18 cellular contexts compared by ENCODE assay signal in genomic region chr14:30607156-30607780, GRCh38. TPM values are rescaled to one million over a fixed set of nuclear protein-coding genes. Genes with fewer than 3 reads are reported as not detected.
DNase-seq lines count a peak whose midpoint lies in the region; ATAC-seq, FAIRE-seq and TF ChIP-seq lines count a peak whose summit lies in the region.
"Had no signal": no experiment of that assay in that cellular context is flagged by ENCODE, and none has a peak within 500 bp of the region (broad histone marks: within the 10 kb centered on the region; RNA-seq: fewer than 3 reads in every experiment).

No MANE protein-coding gene starts in this region.

- POLR2A ChIA-PET in activated naive CD8-positive, alpha-beta T cell treated with anti-CD3 and anti-CD28 coated beads, Interleukin-2, amount 10 ng/mL, durations not matched to agents 7 days and 5 days (lab: Charles Lee): no interaction called here

- no peaks in the 10 kb centered on the region for H3K27me3 Mint-ChIP-seq in activated naive CD8-positive, alpha-beta T cell treated with anti-CD3 and anti-CD28 coated beads, Interleukin-2, amount 10 ng/mL, durations not matched to agents 7 days and 5 days
- H3K27me3 Mint-ChIP-seq in activated naive CD8-positive, alpha-beta T cell treated with anti-CD3 and anti-CD28 coated beads for 36 hours: no peaks in the 10 kb centered on the region
- H3K27me3 Mint-ChIP-seq: CD4-positive, alpha-beta T cell had no signal

- H3K4me3 Mint-ChIP-seq in activated naive CD8-positive, alpha-beta T cell treated with anti-CD3 and anti-CD28 coated beads, Interleukin-2, amount 10 ng/mL, durations not matched to agents 7 days and 5 days: no peak overlapping the region
- no peak overlapping the region for H3K4me3 Mint-ChIP-seq in activated naive CD8-positive, alpha-beta T cell treated with anti-CD3 and anti-CD28 coated beads for 36 hours
- H3K4me3 Mint-ChIP-seq in stimulated activated effector memory CD8-positive, alpha-beta T cell treated with anti-CD3 and anti-CD28 coated beads, Interleukin-12 subunit alpha, Interleukin-12 subunit beta, amount 100 ng/mL, for 72 hours: no peak overlapping the region
- H3K4me3 Mint-ChIP-seq: CD4-positive, alpha-beta T cell; endodermal cell had no signal

- peak; percentile 55 for FAIRE-seq in frontal cortex (lab: Jason Lieb, UNC)
- FAIRE-seq: A549 had no signal

- H3K9me3 Mint-ChIP-seq in activated naive CD8-positive, alpha-beta T cell treated with anti-CD3 and anti-CD28 coated beads, Interleukin-2, amount 10 ng/mL, durations not matched to agents 7 days and 5 days: no peaks in the 10 kb centered on the region
- H3K9me3 Mint-ChIP-seq in activated naive CD8-positive, alpha-beta T cell treated with anti-CD3 and anti-CD28 coated beads for 36 hours: no peaks in the 10 kb centered on the region
- no peaks in the 10 kb centered on the region for H3K9me3 Mint-ChIP-seq in stimulated activated effector memory CD8-positive, alpha-beta T cell treated with anti-CD3 and anti-CD28 coated beads, Interleukin-12 subunit alpha, Interleukin-12 subunit beta, amount 100 ng/mL, for 72 hours
- H3K9me3 Mint-ChIP-seq: CD4-positive, alpha-beta T cell; endodermal cell had no signal

- H3K27ac Mint-ChIP-seq in activated naive CD8-positive, alpha-beta T cell treated with anti-CD3 and anti-CD28 coated beads, Interleukin-2, amount 10 ng/mL, durations not matched to agents 7 days and 5 days: no peak overlapping the region
- no peak overlapping the region for H3K27ac Mint-ChIP-seq in activated naive CD8-positive, alpha-beta T cell treated with anti-CD3 and anti-CD28 coated beads for 36 hours
- no peak overlapping the region for H3K27ac Mint-ChIP-seq in stimulated activated effector memory CD8-positive, alpha-beta T cell treated with anti-CD3 and anti-CD28 coated beads, Interleukin-12 subunit alpha, Interleukin-12 subunit beta, amount 100 ng/mL, for 72 hours
- H3K27ac Mint-ChIP-seq: CD4-positive, alpha-beta T cell; endodermal cell had no signal

- TF ChIP-seq CTCF in spleen (IDR thresholded peaks at IDR 0.05 in 8 of 11, conservative IDR thresholded peaks at IDR 0.05 in 3 of 11): no peak

- intact Hi-C loops in spleen (cut with DNase I; ENCODE audit: low total_unique reads): no loop called here

- H3K4me1 Mint-ChIP-seq in activated naive CD8-positive, alpha-beta T cell treated with anti-CD3 and anti-CD28 coated beads, Interleukin-2, amount 10 ng/mL, durations not matched to agents 7 days and 5 days: no peaks in the 10 kb centered on the region
- peaks cover 3% of the 10 kb centered on the region for H3K4me1 Mint-ChIP-seq in activated naive CD8-positive, alpha-beta T cell treated with anti-CD3 and anti-CD28 coated beads for 36 hours
- no peaks in the 10 kb centered on the region for H3K4me1 Mint-ChIP-seq in stimulated activated effector memory CD8-positive, alpha-beta T cell treated with anti-CD3 and anti-CD28 coated beads, Interleukin-12 subunit alpha, Interleukin-12 subunit beta, amount 100 ng/mL, for 72 hours
- H3K4me1 Mint-ChIP-seq: endodermal cell had no signal

- H3K36me3 Mint-ChIP-seq in activated naive CD8-positive, alpha-beta T cell treated with anti-CD3 and anti-CD28 coated beads, Interleukin-2, amount 10 ng/mL, durations not matched to agents 7 days and 5 days: peaks cover 9% of the 10 kb centered on the region
- peaks cover 13% of the 10 kb centered on the region for H3K36me3 Mint-ChIP-seq in activated naive CD8-positive, alpha-beta T cell treated with anti-CD3 and anti-CD28 coated beads for 36 hours
- peaks cover 67% of the 10 kb centered on the region for H3K36me3 Mint-ChIP-seq in stimulated activated effector memory CD8-positive, alpha-beta T cell treated with anti-CD3 and anti-CD28 coated beads, Interleukin-12 subunit alpha, Interleukin-12 subunit beta, amount 100 ng/mL, for 72 hours

- 91 to 100% (median 97%) methylated on average over 1 of the region's 1 CpG for WGBS in spleen, 5 donors

- H3K27me3 ChIP-seq in spleen (replicated peaks in 1 of 7): no peaks in the 10 kb centered on the region
- H3K27me3 ChIP-seq: tibial nerve had no signal

- H3K9me3 ChIP-seq in spleen: no peaks in the 10 kb centered on the region
- H3K9me3 ChIP-seq: A549, tibial nerve had no signal

- peak; percentile 39 for ATAC-seq in activated naive CD8-positive, alpha-beta T cell treated with anti-CD3 and anti-CD28 coated beads, Interleukin-2, amount 10 ng/mL, durations not matched to agents 7 days and 5 days (ENCODE audit: low read depth)
- ATAC-seq in stimulated activated effector memory CD8-positive, alpha-beta T cell treated with anti-CD3 and anti-CD28 coated beads, Interleukin-12 subunit alpha, Interleukin-12 subunit beta, amount 100 ng/mL, for 72 hours: peak; percentile 65
- no peak for ATAC-seq in HG03097 (IDR thresholded peaks at IDR 0.05; ENCODE audit: low FRiP score, unreplicated experiment)
- no peak for ATAC-seq in GM18907 (IDR thresholded peaks at IDR 0.05; ENCODE audit: unreplicated experiment)
- ATAC-seq: A549, left lobe of liver had no signal

- no peak for TF ChIP-seq POLR2A in spleen (IDR thresholded peaks at IDR 0.05)

- no peak overlapping the region for H3K4me3 ChIP-seq in spleen
- H3K4me3 ChIP-seq: A549, tibial nerve had no signal

- no peak overlapping the region for H3K27ac ChIP-seq in spleen
- H3K27ac ChIP-seq: A549, tibial nerve had no signal

- DNase-seq in activated naive CD8-positive, alpha-beta T cell treated with anti-CD3 and anti-CD28 coated beads, Interleukin-2, amount 10 ng/mL, durations not matched to agents 7 days and 5 days: no peak
- no peak for DNase-seq in activated naive CD8-positive, alpha-beta T cell treated with anti-CD3 and anti-CD28 coated beads for 36 hours
- peak; percentile 30 for DNase-seq in OCI-M1 (lab: John Stamatoyannopoulos, UW)
- DNase-seq in frontal cortex (ENCODE audit: low spot score in 2 of 2): no peak
- no peak for DNase-seq in stimulated activated effector memory CD8-positive, alpha-beta T cell treated with anti-CD3 and anti-CD28 coated beads, Interleukin-12 subunit alpha, Interleukin-12 subunit beta, amount 100 ng/mL, for 72 hours (ENCODE audit: low spot score in 2 of 2)
- DNase-seq in spleen: no peak
- DNase-seq: activated effector memory CD4-positive, alpha-beta T cell treated with Interleukin-2 at 50 U/mL for 16 hours; amygdala; CD4-positive, alpha-beta T cell; endodermal cell; midbrain; MM.1S; NCI-H2107 had no signal

- H3K36me3 ChIP-seq in spleen: peaks cover 2 to 84% (median 38%) of the 10 kb centered on the region in 6 donors

- peaks cover 0 to 5% (median 0%) of the 10 kb centered on the region in 6 donors for H3K4me1 ChIP-seq in spleen

RNA-seq across cellular contexts. Expression of gene SCFD1, which starts 14.9 kb away (rescaled TPM):
- total RNA-seq in activated naive CD8-positive, alpha-beta T cell treated with anti-CD3 and anti-CD28 coated beads, Interleukin-2, amount 10 ng/mL, durations not matched to agents 7 days and 5 days: 10 to 100 TPM; 52.3 to 60.9 TPM
- 10 to 100 TPM; 57.8 to 69.8 TPM for total RNA-seq in activated naive CD8-positive, alpha-beta T cell treated with anti-CD3 and anti-CD28 coated beads for 36 hours
- total RNA-seq in frontal cortex (135 TPM), spleen (100 to 1,000 TPM in 1 of 7 donors, 10 to 100 TPM in 6; 57.9 to 105 (median 92.4) TPM)
- polyA plus RNA-seq in spleen: 10 to 100 TPM; 45.7 to 62.5 (median 53.2) TPM

RNA-seq across cellular contexts. Expression of gene G2E3, which starts 48.3 kb away (rescaled TPM):
- total RNA-seq in activated naive CD8-positive, alpha-beta T cell treated with anti-CD3 and anti-CD28 coated beads, Interleukin-2, amount 10 ng/mL, durations not matched to agents 7 days and 5 days: 10 to 100 TPM; 34.2 to 35.1 TPM
- total RNA-seq in activated naive CD8-positive, alpha-beta T cell treated with anti-CD3 and anti-CD28 coated beads for 36 hours: 10 to 100 TPM; 22.6 to 25.3 TPM
- total RNA-seq in frontal cortex (42.8 TPM), spleen (10 to 100 TPM; 11.3 to 25.4 (median 21.3) TPM)
- polyA plus RNA-seq in spleen: 1 to 10 TPM; 4.6 to 6.0 (median 4.6) TPM

Comparison
In these comparisons a context has a peak if more than half of its experiments do, and no peak if none do; other contexts are left out.
1. ATAC-seq: peak in activated naive CD8-positive, alpha-beta T cell treated with anti-CD3 and anti-CD28 coated beads, Interleukin-2, amount 10 ng/mL, durations not matched to agents 7 days and 5 days (single experiment) and stimulated activated effector memory CD8-positive, alpha-beta T cell treated with anti-CD3 and anti-CD28 coated beads, Interleukin-12 subunit alpha, Interleukin-12 subunit beta, amount 100 ng/mL, for 72 hours (single experiment); none in HG03097 (single experiment) and GM18907 (single experiment).